Comparison of ENCODE assay signal across 32 cellular contexts in the genomic region with DNA sequence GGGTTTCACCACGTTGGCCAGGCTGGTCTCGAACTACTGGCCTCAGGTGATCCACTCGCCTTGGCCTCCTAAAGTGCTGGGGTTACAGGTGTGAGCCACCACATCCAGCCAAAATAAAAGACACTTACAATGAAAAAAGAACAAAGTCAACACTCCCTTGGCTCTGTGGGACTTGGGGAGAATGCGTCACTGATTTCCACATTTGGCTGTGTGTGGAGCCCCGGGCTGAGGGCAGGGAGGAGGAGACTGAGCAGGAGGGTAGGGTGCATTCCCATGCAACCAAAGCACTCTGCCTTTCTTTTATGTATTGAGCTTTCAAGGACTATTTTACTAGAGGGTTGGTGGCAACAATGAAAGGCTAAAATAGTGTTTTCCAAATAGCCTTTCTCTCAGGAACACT. TPM values are rescaled to one million over a fixed set of nuclear protein-coding genes. Genes with fewer than 3 reads are reported as not detected.
"Had no signal": no experiment of that assay in that cellular context is flagged by ENCODE, and none has a peak within 500 bp of the region (broad histone marks: within the 10 kb centered on the region; RNA-seq: fewer than 3 reads in every experiment).

No MANE protein-coding gene starts in this region.

- H3K9me3 Mint-ChIP-seq: activated CD4-positive, alpha-beta memory T cell treated with anti-CD3 and anti-CD28 coated beads for 36 hours; activated naive CD4-positive, alpha-beta T cell treated with anti-CD3 and anti-CD28 coated beads, Interleukin-2, amount 50 U/mL, for 72 hours; activated naive CD8-positive, alpha-beta T cell treated with anti-CD3 and anti-CD28 coated beads, Interleukin-2, amount 50 U/mL, for 24 hours; activated T-cell treated with anti-CD3 and anti-CD28 coated beads, Interleukin-2, amount 50 U/mL, for 4 hours; WTC11 had no signal

- H3K27me3 ChIP-seq: ascending aorta, body of pancreas, Peyer's patch, SJSA1 had no signal

- H3K4me1 Mint-ChIP-seq: activated naive CD8-positive, alpha-beta T cell treated with anti-CD3 and anti-CD28 coated beads, Interleukin-2, amount 50 U/mL, for 24 hours; WTC11 had no signal

- H3K27ac Mint-ChIP-seq: activated CD4-positive, alpha-beta memory T cell treated with anti-CD3 and anti-CD28 coated beads for 36 hours; activated naive CD4-positive, alpha-beta T cell treated with anti-CD3 and anti-CD28 coated beads, Interleukin-2, amount 50 U/mL, for 72 hours; activated naive CD8-positive, alpha-beta T cell treated with anti-CD3 and anti-CD28 coated beads, Interleukin-2, amount 50 U/mL, for 24 hours had no signal

- DNase-seq: activated CD4-positive, alpha-beta memory T cell treated with anti-CD3 and anti-CD28 coated beads for 36 hours; activated CD4-positive, alpha-beta T cell treated with anti-CD3 and anti-CD28 coated beads for 48 hours; activated CD4-positive, CD25-positive, alpha-beta regulatory T cell treated with anti-CD3 and anti-CD28 coated beads, Interleukin-2, amount 50 U/mL, for 72 hours; activated CD8-positive, alpha-beta memory T cell treated with anti-CD3 and anti-CD28 coated beads for 24 hours; activated effector memory CD4-positive, alpha-beta T cell treated with anti-CD3 and anti-CD28 coated beads, Interleukin-2, amount 50 U/mL, for 16 hours; activated naive CD4-positive, alpha-beta T cell treated with Interleukin-2 at 50 U/mL for 16 hours; activated naive CD8-positive, alpha-beta T cell treated with anti-CD3 and anti-CD28 coated beads, Interleukin-2, amount 50 U/mL, for 24 hours; activated T-cell treated with anti-CD3 and anti-CD28 coated beads, Interleukin-2, amount 50 U/mL, for 4 hours; amniotic stem cell; body of pancreas; Karpas-422; NCI-H1048; NCI-H146; NCI-H187 treated with DMSO at 0.1 percent for 48 hours; NCI-H2081 treated with DMSO at 0.1 percent for 48 hours; NCI-H345; NCI-H510A; NCI-H526 treated with DMSO at 0.1 percent for 48 hours; NCI-H82; OCI-M1; Peyer's patch; SHP77; SW 1271; T-helper 17 cell; T-helper 9 cell had no signal

- ATAC-seq: activated naive CD4-positive, alpha-beta T cell treated with anti-CD3 and anti-CD28 coated beads, Interleukin-2, amount 50 U/mL, for 72 hours; activated naive CD8-positive, alpha-beta T cell treated with anti-CD3 and anti-CD28 coated beads, Interleukin-2, amount 50 U/mL, for 24 hours; activated T-cell treated with anti-CD3 and anti-CD28 coated beads, Interleukin-2, amount 50 U/mL, for 4 hours; body of pancreas; SK-N-SH treated with all-trans-retinoic acid at 6 μM for 48 hours; T-helper 17 cell; WTC11 had no signal

- H3K27ac ChIP-seq: ascending aorta, body of pancreas, Peyer's patch, RWPE1, SJSA1 had no signal

- H3K4me3 Mint-ChIP-seq: activated CD4-positive, alpha-beta memory T cell treated with anti-CD3 and anti-CD28 coated beads for 36 hours; activated naive CD8-positive, alpha-beta T cell treated with anti-CD3 and anti-CD28 coated beads, Interleukin-2, amount 50 U/mL, for 24 hours; activated T-cell treated with anti-CD3 and anti-CD28 coated beads, Interleukin-2, amount 50 U/mL, for 4 hours; T-helper 17 cell; WTC11 had no signal

- H3K4me3 ChIP-seq: ascending aorta, body of pancreas, Peyer's patch, SJSA1 had no signal

- H3K27me3 Mint-ChIP-seq: activated CD4-positive, alpha-beta memory T cell treated with anti-CD3 and anti-CD28 coated beads for 36 hours; activated naive CD8-positive, alpha-beta T cell treated with anti-CD3 and anti-CD28 coated beads, Interleukin-2, amount 50 U/mL, for 24 hours; T-helper 17 cell had no signal

- H3K4me1 ChIP-seq: ascending aorta, body of pancreas, Peyer's patch, SJSA1 had no signal

- H3K9me3 ChIP-seq: ascending aorta, body of pancreas, Peyer's patch, SJSA1 had no signal

RNA-seq across cellular contexts. Expression of a gene that starts 10.3 kb away (rescaled TPM):
- total RNA-seq: activated CD4-positive, alpha-beta memory T cell treated with anti-CD3 and anti-CD28 coated beads for 36 hours; activated naive CD4-positive, alpha-beta T cell treated with anti-CD3 and anti-CD28 coated beads, Interleukin-2, amount 50 U/mL, for 72 hours; ascending aorta; body of pancreas; bronchial epithelial cell; Peyer's patch; SJSA1; T-helper 17 cell had no signal
